In genomic region chr11:33857924-33858323, GRCh38 we compare ENCODE assay signal across 8 cellular contexts. TPM values are rescaled to one million over a fixed set of nuclear protein-coding genes. Genes with fewer than 3 reads are reported as not detected.
DNase-seq lines count a peak whose midpoint lies in the region; ATAC-seq and TF ChIP-seq lines count a peak whose summit lies in the region.

No MANE protein-coding gene starts in this region.

- intact Hi-C loops in posterior cingulate gyrus (cut with DNase I): loop anchor here (1.0 to 5.0 kb wide), 3 partner anchors 113 to 499 kb away; partner anchors contain the start of gene ABTB2

- peak; percentile 96 for TF ChIP-seq CTCF in MM.1S (IDR thresholded peaks at IDR 0.05; ENCODE audit: low read length)
- TF ChIP-seq CTCF in glutamatergic neuron (IDR thresholded peaks at IDR 0.05; ENCODE audit: partially characterized antibody, unreplicated experiment): peak; percentile 86

- H3K27me3 ChIP-seq in MM.1S (replicated peaks; ENCODE audit: insufficient read depth, low read length): peaks cover 57% of the 10 kb centered on the region
- peaks cover 78% of the 10 kb centered on the region for H3K27me3 ChIP-seq in SJSA1 (replicated peaks)

- no peaks in the 10 kb centered on the region for H3K9me2 ChIP-seq in MM.1S (replicated peaks; ENCODE audit: insufficient read depth, low read length)

- H3K9me3 Mint-ChIP-seq in glutamatergic neuron (ENCODE audit: unreplicated experiment): peaks cover 1% of the 10 kb centered on the region

- H3K27ac Mint-ChIP-seq in glutamatergic neuron (ENCODE audit: unreplicated experiment): no peak overlapping the region

- H3K4me3 Mint-ChIP-seq in glutamatergic neuron (ENCODE audit: unreplicated experiment): no peak overlapping the region

- H3K27ac ChIP-seq in MM.1S (ENCODE audit: low read length) (no peak overlapping the region), SJSA1 (no peak overlapping the region)

- no peak overlapping the region for H3K4me2 ChIP-seq in MM.1S (ENCODE audit: low read depth, low read length)

- no peaks in the 10 kb centered on the region for H3K27me3 Mint-ChIP-seq in glutamatergic neuron (ENCODE audit: unreplicated experiment)

- no peak overlapping the region for H2AFZ ChIP-seq in MM.1S (ENCODE audit: low read length)

- H3K4me3 ChIP-seq in MM.1S (ENCODE audit: low read length) (no peak overlapping the region), SJSA1 (no peak overlapping the region)

- no peaks in the 10 kb centered on the region for H3K36me3 Mint-ChIP-seq in glutamatergic neuron (ENCODE audit: unreplicated experiment)

- H3K9ac ChIP-seq in MM.1S (ENCODE audit: low read length): no peak overlapping the region

- no peaks in the 10 kb centered on the region for H3K79me2 ChIP-seq in MM.1S (ENCODE audit: low read length)

- peak; percentile 57 for ATAC-seq in GM21381 (IDR thresholded peaks at IDR 0.05; ENCODE audit: unreplicated experiment)

- DNase-seq in C1 segment of cervical spinal cord (lab: John Stamatoyannopoulos, UW) (peak in 11 of 14 donors; percentile 20 to 67 (median 42)), MM.1S (peak; percentile 76), SJSA1 (ENCODE audit: low read depth in 1 of 2, low spot score in 2 of 2) (peak; percentile 33 to 62), glutamatergic neuron (peak; percentile 88), posterior cingulate gyrus (peak; percentile 43 to 95 (median 75)), ureter (ENCODE audit: low spot score) (peak; percentile 73)
- DNase-seq in activated naive CD4-positive, alpha-beta T cell (lab: John Stamatoyannopoulos, UW): peak; percentile 43 to 65 (median 56)

- peaks cover 10% of the 10 kb centered on the region for H3K4me1 Mint-ChIP-seq in glutamatergic neuron (ENCODE audit: low read depth, unreplicated experiment)

- no peaks in the 10 kb centered on the region for H4K20me1 ChIP-seq in MM.1S (ENCODE audit: insufficient read depth, low read length)

- no peaks in the 10 kb centered on the region for H3K9me3 ChIP-seq in MM.1S (replicated peaks; ENCODE audit: insufficient read depth, low read length)
- H3K9me3 ChIP-seq in SJSA1 (replicated peaks): no peaks in the 10 kb centered on the region

- no peaks in the 10 kb centered on the region for H3K4me1 ChIP-seq in MM.1S (ENCODE audit: low read length)
- H3K4me1 ChIP-seq in SJSA1 (replicated peaks): no peaks in the 10 kb centered on the region

- no peaks in the 10 kb centered on the region for H3F3A ChIP-seq in MM.1S (ENCODE audit: insufficient read depth, low read length)

- H3K36me3 ChIP-seq in MM.1S (replicated peaks; ENCODE audit: insufficient read depth, low read length) (no peaks in the 10 kb centered on the region), SJSA1 (no peaks in the 10 kb centered on the region)

RNA-seq across cellular contexts. Expression of gene LMO2, which starts 34.0 kb away (rescaled TPM):
- 0.31 TPM in 1 of 2 replicates, not detected in the other for total RNA-seq in SJSA1 (2014; rRNA removed; shearing (Covaris generic))
- total RNA-seq in glutamatergic neuron (ENCODE audit: unreplicated experiment): 2.7 TPM
- total RNA-seq in ureter: 14.0 TPM
